ENCODE assay signal across 1 cellular context in genomic region chr15:55337160-55337559, GRCh38.
TF ChIP-seq lines count a peak whose summit lies in the region.

No MANE protein-coding gene starts in this region.

TF ChIP-seq in IMR-90, 13 proteins besides CTCF, POLR2A, EP300 and RAD21:
- no peak for TF ChIP-seq CHD1 (IDR thresholded peaks at IDR 0.05; ENCODE audit: low read depth, low read length)
- TF ChIP-seq BHLHE40 (IDR thresholded peaks at IDR 0.05; ENCODE audit: low read depth, low read length): no peak
- TF ChIP-seq RFX5 (IDR thresholded peaks at IDR 0.05; ENCODE audit: low read depth, low read length): no peak
- TF ChIP-seq FOS (IDR thresholded peaks at IDR 0.05; ENCODE audit: low read depth, low read length): no peak
- no peak for TF ChIP-seq MAZ (IDR thresholded peaks at IDR 0.05; ENCODE audit: borderline replicate concordance, low read depth, low read length)
- TF ChIP-seq RCOR1 (IDR thresholded peaks at IDR 0.05; ENCODE audit: insufficient replicate concordance, low read length): no peak
- TF ChIP-seq ELK1 (IDR thresholded peaks at IDR 0.05; ENCODE audit: borderline replicate concordance, low read depth, low read length): no peak
- TF ChIP-seq SMC3 (IDR thresholded peaks at IDR 0.05; ENCODE audit: low read depth, low read length): no peak
